In genomic region chr1:20151906-20152598, GRCh38 we compare ENCODE assay signal across 8 cellular contexts. TPM values are rescaled to one million over a fixed set of nuclear protein-coding genes. Genes with fewer than 3 reads are reported as not detected.
A peak's percentile ranks its signal among the peaks of the same experiment; 100 is the strongest.
DNase-seq lines count a peak whose midpoint lies in the region; ATAC-seq, FAIRE-seq and TF ChIP-seq lines count a peak whose summit lies in the region.

No MANE protein-coding gene starts in this region.

- H4K5ac ChIP-seq in H1 (ENCODE audit: insufficient read length, low read depth, low read length): peak overlapping the region; percentile 74
- no peak overlapping the region for H4K5ac ChIP-seq in mesendoderm (ENCODE audit: low read length)

- H2BK5ac ChIP-seq in H1 (ENCODE audit: low read depth, low read length) (no peak overlapping the region; the same call in 1 of the 2 replicates), mesendoderm (ENCODE audit: low read length) (no peak overlapping the region)

- H2BK15ac ChIP-seq in H1 (ENCODE audit: low read length) (peak overlapping the region; percentile 100; the same call in 1 of the 2 replicates), mesendoderm (replicated peaks; ENCODE audit: low read depth) (no peak overlapping the region)

- H4K91ac ChIP-seq in H1 (replicated peaks; ENCODE audit: insufficient read length, low read length): peak overlapping the region; percentile 89

- H3K4me2 ChIP-seq in H1 (ENCODE audit: insufficient read depth in 1 of 2, low read depth in 2 of 2, low read length in 2 of 2) (peak overlapping the region; percentile 0 to 63; a peak in 3 of 4 replicates), mesendoderm (ENCODE audit: low read length) (peak overlapping the region; percentile 31)

- peak; percentile 89 to 92 (median 90) for TF ChIP-seq CTCF in H1 (IDR thresholded peaks at IDR 0.05; ENCODE audit: control extremely low read depth in 1 of 3, insufficient read depth in 1 of 3, low read depth in 1 of 3, low read length in 3 of 3)

- 24% methylated on average over 20 of the region's 29 CpGs; no CpG with 5 or more reads in 1 of the 2 experiments for WGBS in H1 (ENCODE audit: extremely low coverage in 1 of 2, insufficient coverage in 1 of 2, insufficient read length in 1 of 2, insufficient replicate concordance in 2 of 2, low coverage in 1 of 2, low lambda C conversion rate in 2 of 2, missing lambda C conversion rate in 1 of 2), 2 experiments
- no CpG with 5 or more reads among the region's 29 CpGs for WGBS in mesendoderm (ENCODE audit: extremely low coverage, insufficient coverage, low lambda C conversion rate)

- H2AK5ac ChIP-seq in H1 (ENCODE audit: low read depth, low read length) (no peak overlapping the region), mesendoderm (ENCODE audit: low read length) (no peak overlapping the region)

- H2AFZ ChIP-seq in H1 (ENCODE audit: low read length): peak overlapping the region; percentile 72

- H3K4me1 ChIP-seq in H1 (replicated peaks in 1 of 4; ENCODE audit: control insufficient read depth in 3 of 4, insufficient read depth in 4 of 4, low read length in 3 of 4) (peaks cover 0 to 11% (median 5%) of the 10 kb centered on the region in 4 experiments; a peak in 6 of 7 replicates), mesendoderm (ENCODE audit: control insufficient read depth, low read depth, low read length) (no peaks in the 10 kb centered on the region)

- H3K79me1 ChIP-seq in H1 (ENCODE audit: low read depth, low read length) (no peaks in the 10 kb centered on the region), mesendoderm (ENCODE audit: low read length) (no peaks in the 10 kb centered on the region)

- peak; percentile 96 for DNase-seq in GM03348 (ENCODE audit: low spot score)
- DNase-seq in NCI-H82 treated with DMSO at 0.1 percent for 48 hours (lab: John Stamatoyannopoulos, UW; ENCODE audit: unreplicated experiment): peak; percentile 37
- peak; percentile 35 to 75 (median 71) for DNase-seq in activated CD8-positive, alpha-beta memory T cell treated with anti-CD3 and anti-CD28 coated beads for 48 hours (ENCODE audit: low read depth in 2 of 3, low spot score in 2 of 3)
- peak; percentile 61 to 95 for DNase-seq in H1 (ENCODE audit: low read depth in 1 of 2, low spot score in 2 of 2)
- DNase-seq in mesendoderm: peak; percentile 84
- peak; percentile 69 for DNase-seq in stimulated activated CD8-positive, alpha-beta memory T cell treated with anti-CD3 and anti-CD28 coated beads, Interleukin-12 subunit alpha, Interleukin-12 subunit beta, amount 100 ng/mL, for 1 hour (ENCODE audit: low read depth)

- TF ChIP-seq RAD21 in H1 (IDR thresholded peaks at IDR 0.05 in 1 of 2, conservative IDR thresholded peaks at IDR 0.05 in 1 of 2; ENCODE audit: low read depth in 2 of 2, low read length in 2 of 2): peak; percentile 96 to 97

- H4K8ac ChIP-seq in H1 (ENCODE audit: extremely low read depth, insufficient read depth, low read length) (peak overlapping the region; percentile 77; the same call in 1 of the 2 replicates), mesendoderm (ENCODE audit: low read depth, low read length) (no peak overlapping the region)

- POLR2A ChIA-PET in H1 (lab: Charles Lee; ENCODE audit: partially characterized antibody): interaction anchor here (0.9 to 1.4 kb wide), 5 partner anchors 38 to 234 kb away, joined by 3 to 4 read pairs (median 3); no protein-coding TSS in a partner anchor

- H4K20me1 ChIP-seq in H1 (replicated peaks in 1 of 2; ENCODE audit: control insufficient read depth in 1 of 2, insufficient read depth in 2 of 2, low read length in 2 of 2): no peaks in the 10 kb centered on the region

- no peak for TF ChIP-seq POLR2A in H1 (IDR thresholded peaks at IDR 0.05; ENCODE audit: control extremely low read depth in 1 of 2, low read depth in 2 of 2, low read length in 2 of 2)

- H3K27me3 ChIP-seq in H1 (replicated peaks in 1 of 4; ENCODE audit: control insufficient read depth in 3 of 4, extremely low read depth in 1 of 4, insufficient read depth in 3 of 4, low read length in 3 of 4): no peaks in the 10 kb centered on the region
- no peaks in the 10 kb centered on the region for H3K27me3 ChIP-seq in mesendoderm (ENCODE audit: insufficient read depth, low read length, poor library complexity)

- no peak for FAIRE-seq in H1 (lab: Jason Lieb, UNC)

- H3K36me3 ChIP-seq in H1 (ENCODE audit: control insufficient read depth in 2 of 4, insufficient read depth in 4 of 4, low read length in 3 of 4) (no peaks in the 10 kb centered on the region), mesendoderm (ENCODE audit: control insufficient read depth, insufficient read depth, low read length) (no peaks in the 10 kb centered on the region)

- H3K27ac ChIP-seq in H1 (ENCODE audit: low read depth, low read length): no peak overlapping the region
- no peak overlapping the region for H3K27ac ChIP-seq in mesendoderm (ENCODE audit: low read depth, low read length)

- H3K4ac ChIP-seq in H1 (replicated peaks; ENCODE audit: insufficient read length, low read depth, low read length): no peak overlapping the region
- H3K4ac ChIP-seq in mesendoderm (ENCODE audit: low read depth, low read length): no peak overlapping the region

- H2BK120ac ChIP-seq in H1 (replicated peaks; ENCODE audit: low read depth, low read length) (no peak overlapping the region), mesendoderm (ENCODE audit: low read depth, low read length) (no peak overlapping the region)

- CTCF ChIA-PET in H1 (lab: Charles Lee; ENCODE audit: partially characterized antibody): interaction anchor here (0.6 to 13.5 kb wide), 51 partner anchors 9 to 382 kb away, joined by 3 to 127 read pairs (median 4); partner anchors contain the start of genes PLA2G2A and PLA2G2E

- H3K9me3 ChIP-seq in H1 (ENCODE audit: insufficient read depth in 2 of 2, low read depth in 1 of 2, low read length in 1 of 2): no peaks in the 10 kb centered on the region

- no peaks in the 10 kb centered on the region for H3K23me2 ChIP-seq in H1 (ENCODE audit: low read depth, low read length)

- H3K56ac ChIP-seq in H1 (replicated peaks; ENCODE audit: insufficient read length, low read depth, low read length) (no peak overlapping the region), mesendoderm (ENCODE audit: low read length) (peak overlapping the region; percentile 54)

- no peaks in the 10 kb centered on the region for H3K79me2 ChIP-seq in H1 (ENCODE audit: control insufficient read depth in 1 of 2, insufficient read depth in 2 of 2, low read length in 2 of 2)
- H3K79me2 ChIP-seq in mesendoderm (ENCODE audit: control insufficient read depth, insufficient read depth, low read length): no peaks in the 10 kb centered on the region

- no peak overlapping the region for H3K14ac ChIP-seq in H1 (ENCODE audit: insufficient read length)

- peak; percentile 81 for ATAC-seq in HG03354 (IDR thresholded peaks at IDR 0.05; ENCODE audit: poor library complexity, severe bottlenecking, unreplicated experiment)
- ATAC-seq in GM19328 (IDR thresholded peaks at IDR 0.05; ENCODE audit: unreplicated experiment): no peak

- TF ChIP-seq EP300 in H1 (IDR thresholded peaks at IDR 0.05; ENCODE audit: borderline replicate concordance in 1 of 2, low read depth in 2 of 2, low read length in 2 of 2): no peak

- peak overlapping the region in 3 of 4 experiments; percentile 34 to 50 (median 38); a peak in 4 of 8 replicates for H3K4me3 ChIP-seq in H1 (ENCODE audit: extremely low read depth in 1 of 4, insufficient read depth in 2 of 4, low read depth in 3 of 4, low read length in 4 of 4)
- no peak overlapping the region for H3K4me3 ChIP-seq in mesendoderm (ENCODE audit: low read length)

- no peak overlapping the region for H3K9ac ChIP-seq in H1 (replicated peaks in 1 of 4; ENCODE audit: extremely low read depth in 1 of 4, low read depth in 3 of 4, low read length in 3 of 4)
- peak overlapping the region; percentile 10 for H3K9ac ChIP-seq in mesendoderm (ENCODE audit: low read length)

- H2BK20ac ChIP-seq in H1 (ENCODE audit: low read length): no peak overlapping the region

- H3K18ac ChIP-seq in H1 (ENCODE audit: extremely low read depth, low read length) (no peak overlapping the region), mesendoderm (ENCODE audit: low read length) (peak overlapping the region; percentile 51)

- H2BK12ac ChIP-seq in H1 (ENCODE audit: low read depth, low read length): 0 out of 2 replicates have a peak overlapping the region, but pooled peaks have one; percentile 39

- no peak overlapping the region for H3K23ac ChIP-seq in H1 (ENCODE audit: insufficient read length)
- H3K23ac ChIP-seq in mesendoderm (ENCODE audit: low read length): no peak overlapping the region

RNA-seq across cellular contexts. Expression of gene PLA2G2F, which starts 12.9 kb away (rescaled TPM):
- total RNA-seq in H1 (2021; fragmentation: NEBNext Ultra II Directional; extraction: Animal tissue kit (Norgen Biotek cat#: 25700)): not detected in 2 replicates
- not detected in 2 replicates for polyA plus RNA-seq in H1 (2011; rRNA removed)
- polyA plus RNA-seq in H1 (2011; cell fraction: cytosol; rRNA removed): not detected
- polyA plus RNA-seq in H1 (2011; cell fraction: nucleus; rRNA removed): not detected
- polyA plus RNA-seq in H1 (2012, experiment 1 of 2): not detected in 4 replicates
- not detected for polyA plus RNA-seq in H1 (2012, experiment 2 of 2)
- not detected for polyA plus RNA-seq in H1 (2013, experiment 1 of 2)
- polyA plus RNA-seq in H1 (2013, experiment 2 of 2): not detected
- polyA minus RNA-seq in H1 (2011; rRNA and poly(A)+ RNA removed): not detected in 2 replicates
- polyA minus RNA-seq in H1 (2011; cell fraction: cytosol; rRNA and poly(A)+ RNA removed): not detected
- not detected for polyA minus RNA-seq in H1 (2011; cell fraction: nucleus; rRNA and poly(A)+ RNA removed)
- polyA plus RNA-seq in mesendoderm (2013, experiment 1 of 2): not detected
- polyA plus RNA-seq in mesendoderm (2013, experiment 2 of 2): not detected

RNA-seq across cellular contexts. Expression of gene PLA2G2D, which starts 32.7 kb away (rescaled TPM):
- not detected in 2 replicates for total RNA-seq in H1 (2021; fragmentation: NEBNext Ultra II Directional; extraction: Animal tissue kit (Norgen Biotek cat#: 25700))
- not detected in 2 replicates for polyA plus RNA-seq in H1 (2011; rRNA removed)
- not detected for polyA plus RNA-seq in H1 (2011; cell fraction: cytosol; rRNA removed)
- not detected for polyA plus RNA-seq in H1 (2011; cell fraction: nucleus; rRNA removed)
- not detected in 4 replicates for polyA plus RNA-seq in H1 (2012, experiment 1 of 2)
- polyA plus RNA-seq in H1 (2012, experiment 2 of 2): not detected
- polyA plus RNA-seq in H1 (2013, experiment 1 of 2): not detected
- not detected for polyA plus RNA-seq in H1 (2013, experiment 2 of 2)
- polyA minus RNA-seq in H1 (2011; rRNA and poly(A)+ RNA removed): not detected in 2 replicates
- not detected for polyA minus RNA-seq in H1 (2011; cell fraction: cytosol; rRNA and poly(A)+ RNA removed)
- polyA minus RNA-seq in H1 (2011; cell fraction: nucleus; rRNA and poly(A)+ RNA removed): not detected
- polyA plus RNA-seq in mesendoderm (2013, experiment 1 of 2): not detected
- not detected for polyA plus RNA-seq in mesendoderm (2013, experiment 2 of 2)

RNA-seq across cellular contexts. Expression of gene UBXN10, which starts 33.8 kb away (rescaled TPM):
- 0.43 and 0.44 TPM in 2 replicates for total RNA-seq in H1 (2021; fragmentation: NEBNext Ultra II Directional; extraction: Animal tissue kit (Norgen Biotek cat#: 25700))
- polyA plus RNA-seq in H1 (2011; rRNA removed): 0.50 and 0.68 TPM in 2 replicates
- 0.67 TPM for polyA plus RNA-seq in H1 (2011; cell fraction: cytosol; rRNA removed)
- polyA plus RNA-seq in H1 (2011; cell fraction: nucleus; rRNA removed): 0.48 TPM
- polyA plus RNA-seq in H1 (2012, experiment 1 of 2): 0.48 to 0.86 TPM (median 0.74 TPM) in 4 replicates
- 0.20 TPM for polyA plus RNA-seq in H1 (2012, experiment 2 of 2)
- 0.36 TPM for polyA plus RNA-seq in H1 (2013, experiment 1 of 2)
- polyA plus RNA-seq in H1 (2013, experiment 2 of 2): 0.40 TPM
- 1.3 and 1.5 TPM in 2 replicates for polyA minus RNA-seq in H1 (2011; rRNA and poly(A)+ RNA removed)
- polyA minus RNA-seq in H1 (2011; cell fraction: cytosol; rRNA and poly(A)+ RNA removed): 0.22 TPM
- polyA minus RNA-seq in H1 (2011; cell fraction: nucleus; rRNA and poly(A)+ RNA removed): 1.2 TPM
- 0.38 TPM for polyA plus RNA-seq in mesendoderm (2013, experiment 1 of 2)
- polyA plus RNA-seq in mesendoderm (2013, experiment 2 of 2): 0.43 TPM

RNA-seq across cellular contexts. Expression of gene PLA2G2C, which starts 34.3 kb away (rescaled TPM):
- not detected in 2 replicates for total RNA-seq in H1 (2021; fragmentation: NEBNext Ultra II Directional; extraction: Animal tissue kit (Norgen Biotek cat#: 25700))
- polyA plus RNA-seq in H1 (2011; rRNA removed): not detected in 2 replicates
- polyA plus RNA-seq in H1 (2011; cell fraction: cytosol; rRNA removed): not detected
- not detected for polyA plus RNA-seq in H1 (2011; cell fraction: nucleus; rRNA removed)
- not detected in 4 replicates for polyA plus RNA-seq in H1 (2012, experiment 1 of 2)
- polyA plus RNA-seq in H1 (2012, experiment 2 of 2): not detected
- polyA plus RNA-seq in H1 (2013, experiment 1 of 2): not detected
- polyA plus RNA-seq in H1 (2013, experiment 2 of 2): not detected
- not detected in 2 replicates for polyA minus RNA-seq in H1 (2011; rRNA and poly(A)+ RNA removed)
- not detected for polyA minus RNA-seq in H1 (2011; cell fraction: cytosol; rRNA and poly(A)+ RNA removed)
- polyA minus RNA-seq in H1 (2011; cell fraction: nucleus; rRNA and poly(A)+ RNA removed): not detected
- polyA plus RNA-seq in mesendoderm (2013, experiment 1 of 2): not detected
- not detected for polyA plus RNA-seq in mesendoderm (2013, experiment 2 of 2)

Comparison
In these comparisons a context has a peak if more than half of its experiments do, and no peak if none do; other contexts are left out.
1. DNase-seq: peak in every context shown above with its lines; median percentile 96 in GM03348; 84 in mesendoderm; 78 in H1; 71 in activated CD8-positive, alpha-beta memory T cell treated with anti-CD3 and anti-CD28 coated beads for 48 hours; 69 in stimulated activated CD8-positive, alpha-beta memory T cell treated with anti-CD3 and anti-CD28 coated beads, Interleukin-12 subunit alpha, Interleukin-12 subunit beta, amount 100 ng/mL, for 1 hour; 37 in NCI-H82 treated with DMSO at 0.1 percent for 48 hours.